Comparison of ENCODE assay signal across 1 cellular context in the genomic region with DNA sequence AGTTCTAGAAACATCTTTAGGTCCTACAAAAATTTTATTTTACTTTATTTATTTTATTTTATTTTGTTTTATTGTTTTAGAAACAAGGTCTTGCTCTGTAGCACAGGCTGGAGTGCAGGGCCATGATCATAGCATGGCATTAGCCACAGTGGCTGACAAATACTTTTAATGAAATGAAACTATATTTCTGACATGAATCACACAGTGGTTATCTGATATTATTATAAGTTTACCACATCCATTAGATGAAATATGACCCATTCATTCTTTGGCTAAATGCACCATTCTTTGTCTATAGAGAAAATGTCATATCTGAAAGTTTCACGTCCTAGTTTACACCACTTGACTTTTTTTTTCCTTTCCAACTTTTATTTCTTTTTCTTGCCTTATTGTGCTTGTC.
TF ChIP-seq lines count a peak whose summit lies in the region.

No MANE protein-coding gene starts in this region.

TF ChIP-seq in SK-N-SH, 30 proteins besides CTCF, POLR2A, EP300 and RAD21 (continued from another document):
- TF ChIP-seq TEAD4 (IDR thresholded peaks at IDR 0.05; ENCODE audit: borderline replicate concordance, insufficient read depth) (peak; percentile 58; the same call in 1 of the 2 replicates), MAX (IDR thresholded peaks at IDR 0.05; ENCODE audit: low read depth) (no peak), JUND (IDR thresholded peaks at IDR 0.05) (peak; percentile 38), USF1 (IDR thresholded peaks at IDR 0.05; ENCODE audit: borderline replicate concordance, low read depth) (no peak), EZH2phosphoT487 (IDR thresholded peaks at IDR 0.05; ENCODE audit: borderline replicate concordance, low read depth) (no peak), NFIC (IDR thresholded peaks at IDR 0.05; ENCODE audit: borderline replicate concordance) (peak; percentile 23; the same call in 1 of the 2 replicates), FOSL2 (IDR thresholded peaks at IDR 0.05; ENCODE audit: borderline replicate concordance, low read depth) (peak; percentile 53; the same call in 1 of the 2 replicates), TCF12 (IDR thresholded peaks at IDR 0.05) (peak; percentile 56), GATA2 (CRISPR knock-in tag; IDR thresholded peaks at IDR 0.05) (no peak), POLR2AphosphoS5 (IDR thresholded peaks at IDR 0.05; ENCODE audit: low read depth, low read length) (no peak)
- TF ChIP-seq, protein P1, sequence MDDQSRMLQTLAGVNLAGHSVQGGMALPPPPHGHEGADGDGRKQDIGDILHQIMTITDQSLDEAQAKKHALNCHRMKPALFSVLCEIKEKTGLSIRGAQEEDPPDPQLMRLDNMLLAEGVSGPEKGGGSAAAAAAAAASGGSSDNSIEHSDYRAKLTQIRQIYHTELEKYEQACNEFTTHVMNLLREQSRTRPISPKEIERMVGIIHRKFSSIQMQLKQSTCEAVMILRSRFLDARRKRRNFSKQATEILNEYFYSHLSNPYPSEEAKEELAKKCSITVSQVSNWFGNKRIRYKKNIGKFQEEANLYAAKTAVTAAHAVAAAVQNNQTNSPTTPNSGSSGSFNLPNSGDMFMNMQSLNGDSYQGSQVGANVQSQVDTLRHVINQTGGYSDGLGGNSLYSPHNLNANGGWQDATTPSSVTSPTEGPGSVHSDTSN (IDR thresholded peaks at IDR 0.05): peak; percentile 72
